In the genomic region with DNA sequence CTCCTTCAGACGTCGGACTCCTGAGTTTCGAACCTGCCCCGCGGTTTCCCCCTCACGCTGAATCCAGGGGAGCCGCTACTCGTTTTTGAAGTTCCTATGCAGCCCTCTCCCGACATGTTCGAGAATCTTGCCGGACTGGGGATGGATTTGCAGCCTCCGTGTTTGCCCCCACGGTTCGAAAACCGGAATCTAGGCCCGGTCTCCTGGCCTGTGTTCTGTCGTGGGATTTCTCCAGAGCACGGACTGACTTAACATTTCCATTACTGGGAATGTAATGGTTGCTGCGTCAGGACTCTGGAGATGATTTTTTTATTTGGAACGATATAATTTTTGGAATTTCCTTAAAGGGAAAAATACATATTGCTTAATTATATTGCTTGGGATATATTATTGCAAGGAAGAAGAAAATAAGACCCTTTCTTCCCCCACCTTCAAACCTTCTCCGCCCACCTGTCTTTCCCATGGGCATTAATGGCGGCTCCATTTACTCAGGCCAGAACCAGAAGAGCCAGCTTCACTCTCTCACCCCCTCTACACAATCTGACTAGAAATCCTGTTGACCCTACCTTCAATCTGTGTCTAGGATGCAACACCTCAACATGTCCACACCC, we compare ENCODE assay signal across 8 cellular contexts. TPM values are rescaled to one million over a fixed set of nuclear protein-coding genes. Genes with fewer than 3 reads are reported as not detected.
DNase-seq lines count a peak whose midpoint lies in the region; ATAC-seq and TF ChIP-seq lines count a peak whose summit lies in the region.

No MANE protein-coding gene starts in this region.

- H3K4me2 ChIP-seq in BLaER1 (peak overlapping the region; percentile 91), KMS-11 (peak overlapping the region; percentile 80)

- H2AFZ ChIP-seq in KMS-11 (ENCODE audit: low read depth): peak overlapping the region; percentile 69; the same call in 1 of the 2 replicates

- no peaks in the 10 kb centered on the region for H3K36me3 Mint-ChIP-seq in chondrocyte (ENCODE audit: low read depth)
- peaks cover 0 to 30% (median 4%) of the 10 kb centered on the region in 5 donors for H3K36me3 Mint-ChIP-seq in naive thymus-derived CD4-positive, alpha-beta T cell

- H3K27ac ChIP-seq in BLaER1 (peak overlapping the region; percentile 99), KMS-11 (peak overlapping the region; percentile 90)
- peak overlapping the region; percentile 96 for H3K27ac ChIP-seq in naive thymus-derived CD4-positive, alpha-beta T cell (ENCODE audit: low read depth, low read length)

- H3K27me3 ChIP-seq in BLaER1: no peaks in the 10 kb centered on the region
- no peaks in the 10 kb centered on the region for H3K27me3 ChIP-seq in KMS-11 (ENCODE audit: insufficient read depth, low read depth)
- H3K27me3 ChIP-seq in naive thymus-derived CD4-positive, alpha-beta T cell (ENCODE audit: control insufficient read depth in 2 of 2, insufficient read depth in 2 of 2, low read length in 2 of 2): no peaks in the 10 kb centered on the region

- no peaks in the 10 kb centered on the region for H3K9me3 ChIP-seq in BLaER1
- H3K9me3 ChIP-seq in naive thymus-derived CD4-positive, alpha-beta T cell (ENCODE audit: control insufficient read depth in 2 of 3, low read length in 3 of 3): no peaks in the 10 kb centered on the region

- H3K36me3 ChIP-seq in BLaER1: no peaks in the 10 kb centered on the region
- no peaks in the 10 kb centered on the region for H3K36me3 ChIP-seq in KMS-11 (ENCODE audit: insufficient read depth)
- H3K36me3 ChIP-seq in naive thymus-derived CD4-positive, alpha-beta T cell (ENCODE audit: control insufficient read depth in 2 of 3, insufficient read depth in 3 of 3, low read length in 3 of 3): no peaks in the 10 kb centered on the region

- H3K4me3 ChIP-seq in BLaER1: peak overlapping the region; percentile 97
- H3K4me3 ChIP-seq in KMS-11 (IDR thresholded peaks at IDR 0.05; ENCODE audit: insufficient read depth, low read depth, low read length): no peak overlapping the region
- peak overlapping the region; percentile 88 for H3K4me3 ChIP-seq in naive thymus-derived CD4-positive, alpha-beta T cell (ENCODE audit: low read length)

- no peak for ATAC-seq in naive thymus-derived CD4-positive, alpha-beta T cell

- DNase-seq in chondrocyte (ENCODE audit: low spot score) (no peak), NCI-H69 (lab: John Stamatoyannopoulos, UW) (no peak), SHP77 (lab: John Stamatoyannopoulos, UW) (no peak)
- no peak for DNase-seq in naive thymus-derived CD4-positive, alpha-beta T cell
- no peak for DNase-seq in activated CD4-positive, CD25-positive, alpha-beta regulatory T cell treated with anti-CD3 and anti-CD28 coated beads, Interleukin-2, amount 50 U/mL, for 72 hours
- no peak for DNase-seq in NK-92 treated with Interleukin-12 subunit alpha and Interleukin-12 subunit beta, amount 100 ng/mL, for 24 hours (lab: John Stamatoyannopoulos, UW)

- peak overlapping the region; percentile 92 for H3K4me3 Mint-ChIP-seq in chondrocyte (ENCODE audit: unreplicated experiment)
- H3K4me3 Mint-ChIP-seq in naive thymus-derived CD4-positive, alpha-beta T cell: peak overlapping the region; percentile 83 to 99 (median 91)

- POLR2A ChIA-PET in naive thymus-derived CD4-positive, alpha-beta T cell (lab: Charles Lee): interaction anchor here (0.8 to 9.2 kb wide), 21 partner anchors 7 to 401 kb away, joined by 3 to 167 read pairs (median 4); a partner anchor contains a TSS

- H3K9me3 Mint-ChIP-seq in chondrocyte (ENCODE audit: low read depth): no peaks in the 10 kb centered on the region
- H3K9me3 Mint-ChIP-seq in naive thymus-derived CD4-positive, alpha-beta T cell: peaks cover 0 to 5% (median 0%) of the 10 kb centered on the region in 11 donors

- H3K79me2 ChIP-seq in KMS-11 (ENCODE audit: insufficient read depth, low read depth): no peaks in the 10 kb centered on the region; the same call in 1 of the 2 replicates

- TF ChIP-seq CTCF in KMS-11 (conservative IDR thresholded peaks at IDR 0.05; ENCODE audit: low read depth, low read length) (no peak), chondrocyte (IDR thresholded peaks at IDR 0.05) (no peak)

- H3K4me1 ChIP-seq in BLaER1 (peaks cover 55% of the 10 kb centered on the region), KMS-11 (ENCODE audit: low read depth, poor library complexity, severe bottlenecking) (peaks cover 62% of the 10 kb centered on the region)
- peaks cover 40 to 41% of the 10 kb centered on the region in 2 donors for H3K4me1 ChIP-seq in naive thymus-derived CD4-positive, alpha-beta T cell (ENCODE audit: control insufficient read depth in 2 of 2, insufficient read depth in 2 of 2, low read length in 2 of 2)

- peaks cover 46% of the 10 kb centered on the region for H3K4me1 Mint-ChIP-seq in chondrocyte (ENCODE audit: low read depth)
- H3K4me1 Mint-ChIP-seq in naive thymus-derived CD4-positive, alpha-beta T cell: peaks cover 53 to 84% (median 75%) of the 10 kb centered on the region in 7 donors

- intact Hi-C loops in naive thymus-derived CD4-positive, alpha-beta T cell (cut with micrococcal nuclease): loop anchor here (2.0 kb wide), 4 partner anchors 350 to 1252 kb away; a partner anchor contains a TSS

- H3K27ac Mint-ChIP-seq in chondrocyte (ENCODE audit: unreplicated experiment): peak overlapping the region; percentile 94
- H3K27ac Mint-ChIP-seq in naive thymus-derived CD4-positive, alpha-beta T cell: peak overlapping the region; percentile 91 to 99 (median 94)

- peak overlapping the region; percentile 99 for H3K9ac ChIP-seq in BLaER1
- H3K9ac ChIP-seq in KMS-11: peak overlapping the region; percentile 76

- no peaks in the 10 kb centered on the region for H3K27me3 Mint-ChIP-seq in chondrocyte (ENCODE audit: low read depth)
- peaks cover 0 to 4% (median 0%) of the 10 kb centered on the region in 5 donors for H3K27me3 Mint-ChIP-seq in naive thymus-derived CD4-positive, alpha-beta T cell

- CTCF ChIA-PET in naive thymus-derived CD4-positive, alpha-beta T cell (lab: Charles Lee): interaction anchor here (1.2 to 2.9 kb wide), 4 partner anchors 8 to 19 kb away, joined by 8 to 9 read pairs (median 8); no protein-coding TSS in a partner anchor

- H4K20me1 ChIP-seq in BLaER1 (0 out of 2 replicates have a peak, but pooled peaks cover 1% of the 10 kb centered on the region), KMS-11 (ENCODE audit: insufficient read depth) (no peaks in the 10 kb centered on the region)

RNA-seq across cellular contexts. Expression of a gene that starts 8.5 kb away (rescaled TPM):
- 119 to 136 TPM (median 123 TPM) in 3 replicates for total RNA-seq in chondrocyte
- 100 to 1,000 TPM; 101 to 206 (median 196) TPM for total RNA-seq in naive thymus-derived CD4-positive, alpha-beta T cell
- polyA plus RNA-seq in naive thymus-derived CD4-positive, alpha-beta T cell: 100 to 1,000 TPM in 1 of 2 donors, 10 to 100 TPM in 1; 98.6 to 178 TPM

RNA-seq across cellular contexts. Expression of a gene that starts 50.0 kb away (rescaled TPM):
- total RNA-seq in chondrocyte: 13.3 to 19.2 TPM (median 13.9 TPM) in 3 replicates
- total RNA-seq in naive thymus-derived CD4-positive, alpha-beta T cell: 10 to 100 TPM; 25.9 to 80.4 (median 36.4) TPM
- 10 to 100 TPM; 24.9 to 28.6 TPM for polyA plus RNA-seq in naive thymus-derived CD4-positive, alpha-beta T cell
